In the genomic region with DNA sequence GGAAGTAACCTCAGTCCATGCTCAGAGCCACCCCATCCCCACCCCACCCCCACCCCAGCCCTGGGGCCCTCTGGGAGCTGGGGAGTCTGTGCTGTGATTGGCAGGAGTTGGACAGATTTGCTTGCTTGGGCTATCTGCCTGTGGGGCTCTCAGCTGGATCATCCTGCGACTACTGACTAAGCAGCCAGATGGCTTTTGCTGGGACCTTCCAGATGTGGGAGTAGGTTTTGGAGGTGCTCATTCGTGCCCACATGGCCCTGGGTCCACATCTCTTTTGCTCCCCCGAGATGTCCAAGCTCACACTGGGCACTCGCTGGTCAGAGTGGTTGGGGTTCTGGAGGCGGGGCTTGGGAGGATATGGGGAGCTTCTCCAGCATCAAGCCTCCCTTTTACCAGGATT, we compare ENCODE assay signal across 18 cellular contexts.
"Had no signal": no experiment of that assay in that cellular context is flagged by ENCODE, and none has a peak within 500 bp of the region (broad histone marks: within the 10 kb centered on the region; RNA-seq: fewer than 3 reads in every experiment).

No MANE protein-coding gene starts in this region.

- ATAC-seq: activated CD8-positive, alpha-beta memory T cell treated with anti-CD3 and anti-CD28 coated beads, Interleukin-2, amount 10 ng/mL, durations not matched to agents 7 days and 5 days; foreskin keratinocyte; mucosa of descending colon; natural killer cell; sciatic nerve had no signal

- H3K27ac ChIP-seq: brain microvascular endothelial cell, foreskin keratinocyte, suprapubic skin had no signal

- H3K36me3 ChIP-seq: brain microvascular endothelial cell, suprapubic skin had no signal

- H3K9me3 Mint-ChIP-seq: activated T-cell treated with anti-CD3 and anti-CD28 coated beads, Interleukin-2, amount 50 U/mL, for 24 hours; natural killer cell had no signal

- DNase-seq: activated CD4-positive, alpha-beta T cell treated with anti-CD3 and anti-CD28 coated beads, Interleukin-2, amount 50 U/mL, for 4 hours; activated CD4-positive, CD25-positive, alpha-beta regulatory T cell treated with anti-CD3 and anti-CD28 coated beads, Interleukin-2, amount 50 U/mL, for 72 hours; activated CD8-positive, alpha-beta memory T cell treated with anti-CD3 and anti-CD28 coated beads, Interleukin-2, amount 10 ng/mL, durations not matched to agents 7 days and 5 days; activated effector memory CD4-positive, alpha-beta T cell treated with Interleukin-2 at 50 U/mL for 16 hours; activated T-cell treated with anti-CD3 and anti-CD28 coated beads, Interleukin-2, amount 50 U/mL, for 24 hours; amygdala; brain microvascular endothelial cell; esophagus squamous epithelium; foreskin keratinocyte; mucosa of descending colon; natural killer cell; stimulated activated CD4-positive, alpha-beta T cell treated with anti-CD3 and anti-CD28 coated beads, Interleukin-2, amount 100 ng/mL, for 24 hours; stimulated activated naive CD4-positive, alpha-beta T cell treated with Interleukin-2 at 50 U/mL for 16 hours; T-helper 2 cell had no signal

- H3K4me3 ChIP-seq: esophagus squamous epithelium, mucosa of descending colon, suprapubic skin had no signal

- H3K27me3 ChIP-seq: brain microvascular endothelial cell, esophagus squamous epithelium, foreskin keratinocyte, suprapubic skin had no signal

- H3K9me3 ChIP-seq: esophagus squamous epithelium, mucosa of descending colon, suprapubic skin had no signal

- H3K4me3 Mint-ChIP-seq: activated CD8-positive, alpha-beta memory T cell treated with anti-CD3 and anti-CD28 coated beads, Interleukin-2, amount 10 ng/mL, durations not matched to agents 7 days and 5 days; activated naive CD8-positive, alpha-beta T cell; activated T-cell treated with anti-CD3 and anti-CD28 coated beads, Interleukin-2, amount 50 U/mL, for 24 hours; natural killer cell had no signal

- H3K36me3 Mint-ChIP-seq: activated CD8-positive, alpha-beta memory T cell treated with anti-CD3 and anti-CD28 coated beads, Interleukin-2, amount 10 ng/mL, durations not matched to agents 7 days and 5 days; activated naive CD8-positive, alpha-beta T cell; natural killer cell had no signal

- H3K27ac Mint-ChIP-seq: activated CD8-positive, alpha-beta memory T cell treated with anti-CD3 and anti-CD28 coated beads, Interleukin-2, amount 10 ng/mL, durations not matched to agents 7 days and 5 days; activated naive CD8-positive, alpha-beta T cell; activated T-cell treated with anti-CD3 and anti-CD28 coated beads, Interleukin-2, amount 50 U/mL, for 24 hours; natural killer cell; progenitor cell of endocrine pancreas had no signal

- H3K27me3 Mint-ChIP-seq: activated T-cell treated with anti-CD3 and anti-CD28 coated beads, Interleukin-2, amount 50 U/mL, for 24 hours had no signal

- H3K4me1 Mint-ChIP-seq: activated CD8-positive, alpha-beta memory T cell treated with anti-CD3 and anti-CD28 coated beads, Interleukin-2, amount 10 ng/mL, durations not matched to agents 7 days and 5 days; natural killer cell had no signal
